In the genomic region with DNA sequence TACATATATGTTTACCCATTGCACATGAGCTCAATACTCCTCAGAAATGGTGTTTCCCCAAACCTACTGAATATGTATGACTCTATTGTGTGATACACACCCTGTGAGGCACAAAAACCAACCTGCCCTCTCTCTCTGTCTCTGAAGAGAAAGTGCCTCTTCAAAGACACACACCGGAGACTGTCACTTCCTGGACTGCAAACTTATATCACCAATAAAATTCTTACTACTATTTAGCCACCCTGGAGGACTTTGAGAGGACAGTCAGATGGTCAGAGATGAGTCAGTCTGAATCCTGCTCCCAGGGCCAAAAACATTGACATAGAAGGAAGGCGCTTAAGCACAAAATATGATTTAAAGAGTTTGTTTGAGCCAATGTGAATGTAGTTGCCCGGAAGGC, we compare ENCODE assay signal across 9 cellular contexts.
DNase-seq lines count a peak whose midpoint lies in the region; ATAC-seq lines count a peak whose summit lies in the region.
"Had no signal": no experiment of that assay in that cellular context is flagged by ENCODE, and none has a peak within 500 bp of the region (broad histone marks: within the 10 kb centered on the region; RNA-seq: fewer than 3 reads in every experiment).

No MANE protein-coding gene starts in this region.

- peak; percentile 54 for DNase-seq in stimulated activated CD4-positive, alpha-beta T cell treated with anti-CD3 and anti-CD28 coated beads, Interleukin-15, amount 100 ng/mL, for 24 hours
- no peak for DNase-seq in stimulated activated CD4-positive, alpha-beta T cell treated with anti-CD3 and anti-CD28 coated beads, Interleukin-4, amount 100 ng/mL, for 1 hour
- DNase-seq in activated T-helper 1 cell treated with anti-CD3 and anti-CD28 coated beads, Interleukin-12 subunit alpha, Interleukin-12 subunit beta, Interleukin-2, Interleukin-4 antibody, amounts not matched to agents 30 ng/mL and 10 ng/mL and 1 ng/mL, durations not matched to agents 14 hours and 24 hours and 36 hours (ENCODE audit: low spot score) = peak; percentile 38
- DNase-seq in immature natural killer cell (peak; percentile 41 to 57 (median 51)), NCI-H1417 (lab: John Stamatoyannopoulos, UW) (no peak)
- DNase-seq: foreskin melanocyte had no signal

- intact Hi-C loops in activated T-helper 1 cell treated with anti-CD3 and anti-CD28 coated beads, Interleukin-12 subunit alpha, Interleukin-12 subunit beta, Interleukin-2, Interleukin-4 antibody, amounts not matched to agents 30 ng/mL and 10 ng/mL and 1 ng/mL, durations not matched to agents 14 hours and 24 hours and 36 hours (cut with micrococcal nuclease) = loop anchor here (1.0 to 10.0 kb wide), 2 partner anchors 16 to 152 kb away; no protein-coding TSS in a partner anchor

- H3K36me3 Mint-ChIP-seq in activated T-helper 1 cell treated with anti-CD3 and anti-CD28 coated beads, Interleukin-12 subunit alpha, Interleukin-12 subunit beta, Interleukin-2, Interleukin-4 antibody, amounts not matched to agents 30 ng/mL and 10 ng/mL and 1 ng/mL, durations not matched to agents 14 hours and 24 hours and 36 hours (ENCODE audit: low read depth) = peaks cover 1% of the 10 kb centered on the region
- no peaks in the 10 kb centered on the region for H3K36me3 Mint-ChIP-seq in immature natural killer cell

- peak overlapping the region; percentile 78 for H3K4me3 Mint-ChIP-seq in activated T-helper 1 cell treated with anti-CD3 and anti-CD28 coated beads, Interleukin-12 subunit alpha, Interleukin-12 subunit beta, Interleukin-2, Interleukin-4 antibody, amounts not matched to agents 30 ng/mL and 10 ng/mL and 1 ng/mL, durations not matched to agents 14 hours and 24 hours and 36 hours
- H3K4me3 Mint-ChIP-seq in immature natural killer cell = peak overlapping the region; percentile 54 to 88 (median 79)

- ATAC-seq in GM18517 (IDR thresholded peaks at IDR 0.05; ENCODE audit: unreplicated experiment) (no peak), GM19328 (IDR thresholded peaks at IDR 0.05; ENCODE audit: unreplicated experiment) (no peak), HG02870 (IDR thresholded peaks at IDR 0.05; ENCODE audit: unreplicated experiment) (no peak)

- peaks cover 28% of the 10 kb centered on the region for H3K4me1 Mint-ChIP-seq in activated T-helper 1 cell treated with anti-CD3 and anti-CD28 coated beads, Interleukin-12 subunit alpha, Interleukin-12 subunit beta, Interleukin-2, Interleukin-4 antibody, amounts not matched to agents 30 ng/mL and 10 ng/mL and 1 ng/mL, durations not matched to agents 14 hours and 24 hours and 36 hours (ENCODE audit: low read depth)
- H3K4me1 Mint-ChIP-seq in immature natural killer cell = peaks cover 26 to 31% of the 10 kb centered on the region in 2 donors

- H3K9me3 Mint-ChIP-seq in activated T-helper 1 cell treated with anti-CD3 and anti-CD28 coated beads, Interleukin-12 subunit alpha, Interleukin-12 subunit beta, Interleukin-2, Interleukin-4 antibody, amounts not matched to agents 30 ng/mL and 10 ng/mL and 1 ng/mL, durations not matched to agents 14 hours and 24 hours and 36 hours = no peaks in the 10 kb centered on the region
- H3K9me3 Mint-ChIP-seq in immature natural killer cell = no peaks in the 10 kb centered on the region

- H3K27me3 Mint-ChIP-seq in activated T-helper 1 cell treated with anti-CD3 and anti-CD28 coated beads, Interleukin-12 subunit alpha, Interleukin-12 subunit beta, Interleukin-2, Interleukin-4 antibody, amounts not matched to agents 30 ng/mL and 10 ng/mL and 1 ng/mL, durations not matched to agents 14 hours and 24 hours and 36 hours (ENCODE audit: insufficient read depth) = peaks cover 5% of the 10 kb centered on the region
- peaks cover 0 to 7% (median 0%) of the 10 kb centered on the region in 3 donors for H3K27me3 Mint-ChIP-seq in immature natural killer cell (ENCODE audit: low read depth in 3 of 3)

- peak overlapping the region; percentile 98 for H3K27ac Mint-ChIP-seq in activated T-helper 1 cell treated with anti-CD3 and anti-CD28 coated beads, Interleukin-12 subunit alpha, Interleukin-12 subunit beta, Interleukin-2, Interleukin-4 antibody, amounts not matched to agents 30 ng/mL and 10 ng/mL and 1 ng/mL, durations not matched to agents 14 hours and 24 hours and 36 hours
- H3K27ac Mint-ChIP-seq in immature natural killer cell = peak overlapping the region; percentile 89 to 97 (median 94)

Comparison
In these comparisons a context has a peak if more than half of its experiments do, and no peak if none do; other contexts are left out.
1. DNase-seq: peak in stimulated activated CD4-positive, alpha-beta T cell treated with anti-CD3 and anti-CD28 coated beads, Interleukin-15, amount 100 ng/mL, for 24 hours (single experiment), activated T-helper 1 cell treated with anti-CD3 and anti-CD28 coated beads, Interleukin-12 subunit alpha, Interleukin-12 subunit beta, Interleukin-2, Interleukin-4 antibody, amounts not matched to agents 30 ng/mL and 10 ng/mL and 1 ng/mL, durations not matched to agents 14 hours and 24 hours and 36 hours (single experiment) and immature natural killer cell (3 of 3); none in stimulated activated CD4-positive, alpha-beta T cell treated with anti-CD3 and anti-CD28 coated beads, Interleukin-4, amount 100 ng/mL, for 1 hour (single experiment) and NCI-H1417 (0 of 3).